Comparison of ENCODE assay signal across 2 cellular contexts in genomic region chr12:1918875-1919236, GRCh38.
TF ChIP-seq lines count a peak whose summit lies in the region.

No MANE protein-coding gene starts in this region.

TF ChIP-seq in SK-N-SH, 30 proteins besides CTCF, POLR2A, EP300 and RAD21 (continued from another document):
- TF ChIP-seq CHD2 (IDR thresholded peaks at IDR 0.05; ENCODE audit: low read length, partially characterized antibody) (no peak), RFX5 (IDR thresholded peaks at IDR 0.05; ENCODE audit: low read length) (no peak)

TF ChIP-seq in SK-N-SH treated with all-trans-retinoic acid at 6 μM for 48 hours, 23 proteins besides CTCF, POLR2A, EP300 and RAD21 (continued from another document):
- TF ChIP-seq CSRNP3 (CRISPR knock-in tag; IDR thresholded peaks at IDR 0.05) (no peak), CREB5 (CRISPR knock-in tag; IDR thresholded peaks at IDR 0.05; ENCODE audit: low read depth) (no peak), SNAI2 (CRISPR knock-in tag; IDR thresholded peaks at IDR 0.05) (no peak), ZFP30 (CRISPR knock-in tag; IDR thresholded peaks at IDR 0.05) (no peak), ZNF565 (CRISPR knock-in tag; conservative IDR thresholded peaks at IDR 0.05; ENCODE audit: low read depth) (no peak), ESRRG (CRISPR knock-in tag; IDR thresholded peaks at IDR 0.05) (no peak), ARNTL (CRISPR knock-in tag; IDR thresholded peaks at IDR 0.05; ENCODE audit: borderline replicate concordance, low read depth) (no peak), OSR1 (CRISPR knock-in tag; IDR thresholded peaks at IDR 0.05) (no peak), PATZ1 (CRISPR knock-in tag; IDR thresholded peaks at IDR 0.05; ENCODE audit: borderline replicate concordance) (no peak), GLIS3 (CRISPR knock-in tag; IDR thresholded peaks at IDR 0.05) (no peak), ZC3H10 (CRISPR knock-in tag; IDR thresholded peaks at IDR 0.05) (no peak), BACH2 (CRISPR knock-in tag; IDR thresholded peaks at IDR 0.05; ENCODE audit: borderline replicate concordance) (no peak), ZFP3 (CRISPR knock-in tag; IDR thresholded peaks at IDR 0.05) (no peak), RARB (CRISPR knock-in tag; IDR thresholded peaks at IDR 0.05) (no peak), TSHZ2 (CRISPR knock-in tag; IDR thresholded peaks at IDR 0.05) (no peak)
